19 cellular contexts compared by ENCODE assay signal in the genomic region with DNA sequence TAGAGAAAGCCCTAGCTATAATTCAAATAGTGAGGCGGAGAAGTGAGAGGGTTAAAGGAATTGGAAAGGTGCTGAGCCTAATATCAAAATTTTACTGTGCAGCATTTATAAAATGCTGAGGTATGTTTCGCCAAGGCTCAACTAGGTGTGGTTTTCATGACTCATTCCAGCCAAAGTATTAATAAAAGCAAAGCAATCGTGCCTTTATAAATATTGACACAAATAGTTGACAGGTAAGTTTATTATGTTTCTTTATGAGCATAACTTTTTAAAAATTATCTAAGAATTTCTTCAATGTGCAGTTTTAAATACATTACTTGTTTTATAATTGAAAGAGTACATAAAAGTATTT.
"Had no signal": no experiment of that assay in that cellular context is flagged by ENCODE, and none has a peak within 500 bp of the region (broad histone marks: within the 10 kb centered on the region; RNA-seq: fewer than 3 reads in every experiment).

No MANE protein-coding gene starts in this region.

- H3K4me3 ChIP-seq: body of pancreas, dorsolateral prefrontal cortex, right lobe of liver, smooth muscle cell, suprapubic skin had no signal

- ATAC-seq: activated CD4-positive, CD25-positive, alpha-beta regulatory T cell treated with anti-CD3 and anti-CD28 coated beads, Interleukin-2, amount 50 U/mL, for 24 hours; activated CD8-positive, alpha-beta T cell treated with anti-CD3 and anti-CD28 coated beads, Interleukin-2, amount 10 ng/mL, durations not matched to agents 7 days and 5 days; activated T-cell treated with anti-CD3 and anti-CD28 coated beads, Interleukin-2, amount 50 U/mL, for 4 hours; body of pancreas; natural killer cell; stimulated activated naive CD8-positive, alpha-beta T cell treated with anti-CD3 and anti-CD28 coated beads, Interleukin-15, amount 100 ng/mL, for 72 hours had no signal

- H3K9ac ChIP-seq: parathyroid adenoma had no signal

- H3K36me3 ChIP-seq: neutrophil, right lobe of liver, suprapubic skin had no signal

- H3K4me1 ChIP-seq: body of pancreas, parathyroid adenoma, right lobe of liver had no signal

- H3K4me1 Mint-ChIP-seq: activated CD4-positive, alpha-beta T cell treated with anti-CD3 and anti-CD28 coated beads, Interleukin-2, amount 10 ng/mL, durations not matched to agents 7 days and 5 days; natural killer cell; stimulated activated naive CD8-positive, alpha-beta T cell treated with anti-CD3 and anti-CD28 coated beads, Interleukin-15, amount 100 ng/mL, for 72 hours had no signal

- H3K27me3 ChIP-seq: body of pancreas, dorsolateral prefrontal cortex, right lobe of liver, suprapubic skin had no signal

- H3K9me3 ChIP-seq: neutrophil, right lobe of liver had no signal

- H3K4me3 Mint-ChIP-seq: activated CD4-positive, alpha-beta T cell treated with anti-CD3 and anti-CD28 coated beads, Interleukin-2, amount 10 ng/mL, durations not matched to agents 7 days and 5 days; activated CD8-positive, alpha-beta T cell treated with anti-CD3 and anti-CD28 coated beads, Interleukin-2, amount 10 ng/mL, durations not matched to agents 7 days and 5 days; activated naive CD4-positive, alpha-beta T cell treated with anti-CD3 and anti-CD28 coated beads for 36 hours; activated T-cell treated with anti-CD3 and anti-CD28 coated beads, Interleukin-2, amount 50 U/mL, for 4 hours; natural killer cell; stimulated activated naive CD8-positive, alpha-beta T cell treated with anti-CD3 and anti-CD28 coated beads, Interleukin-15, amount 100 ng/mL, for 72 hours had no signal

- H3K9me3 Mint-ChIP-seq: activated CD4-positive, alpha-beta T cell treated with anti-CD3 and anti-CD28 coated beads, Interleukin-2, amount 10 ng/mL, durations not matched to agents 7 days and 5 days; activated T-cell treated with anti-CD3 and anti-CD28 coated beads, Interleukin-2, amount 50 U/mL, for 4 hours; natural killer cell had no signal

- DNase-seq: activated CD4-positive, alpha-beta T cell treated with anti-CD3 and anti-CD28 coated beads, Interleukin-2, amount 10 ng/mL, durations not matched to agents 7 days and 5 days; activated CD8-positive, alpha-beta T cell treated with anti-CD3 and anti-CD28 coated beads, Interleukin-2, amount 10 ng/mL, durations not matched to agents 7 days and 5 days; activated naive CD4-positive, alpha-beta T cell treated with anti-CD3 and anti-CD28 coated beads for 36 hours; activated T-cell treated with anti-CD3 and anti-CD28 coated beads, Interleukin-2, amount 50 U/mL, for 4 hours; body of pancreas; caudate nucleus; dorsolateral prefrontal cortex; foreskin melanocyte; mesenchymal stem cell; natural killer cell; right lobe of liver; stimulated activated CD4-positive, alpha-beta T cell treated with anti-CD3 and anti-CD28 coated beads, Interleukin-4, amount 100 ng/mL, for 1 hour; stimulated activated naive CD8-positive, alpha-beta T cell treated with anti-CD3 and anti-CD28 coated beads, Interleukin-15, amount 100 ng/mL, for 72 hours; trophoblast cell had no signal

- H3K27ac Mint-ChIP-seq: activated CD4-positive, alpha-beta T cell treated with anti-CD3 and anti-CD28 coated beads, Interleukin-2, amount 10 ng/mL, durations not matched to agents 7 days and 5 days; activated CD8-positive, alpha-beta T cell treated with anti-CD3 and anti-CD28 coated beads, Interleukin-2, amount 10 ng/mL, durations not matched to agents 7 days and 5 days; activated naive CD4-positive, alpha-beta T cell treated with anti-CD3 and anti-CD28 coated beads for 36 hours; natural killer cell had no signal

- H3K27ac ChIP-seq: body of pancreas, dorsolateral prefrontal cortex, neutrophil, parathyroid adenoma, right lobe of liver, suprapubic skin had no signal

- H3K36me3 Mint-ChIP-seq: natural killer cell had no signal
